Comparison of ENCODE assay signal across 30 cellular contexts in genomic region chr12:127528576-127528975, GRCh38.
"Had no signal": no experiment of that assay in that cellular context is flagged by ENCODE, and none has a peak within 500 bp of the region (broad histone marks: within the 10 kb centered on the region; RNA-seq: fewer than 3 reads in every experiment).

No MANE protein-coding gene starts in this region.

- H3K4me2 ChIP-seq: neural progenitor cell, smooth muscle cell had no signal

- H3K4me1 Mint-ChIP-seq: immature natural killer cell; mesothelial cell of epicardium; naive B cell; natural killer cell; nephron progenitor cell; neural progenitor cell; stimulated activated memory B cell treated with anti-CD40 and anti-IgM and Interleukin-4, amounts not matched to agents 10 μg/mL and 1 μg/mL and 100 μg/mL, for 72 hours; stimulated activated naive CD8-positive, alpha-beta T cell treated with anti-CD3 and anti-CD28 coated beads, Interleukin-15, amount 100 ng/mL, for 72 hours had no signal

- H3K4me1 ChIP-seq: left lung, lower lobe of right lung, neural progenitor cell, right atrium auricular region, right lobe of liver, tibial nerve, upper lobe of left lung had no signal

- H3K36me3 Mint-ChIP-seq: immature natural killer cell; mesothelial cell of epicardium; naive B cell; natural killer cell; neural progenitor cell; stimulated activated memory B cell treated with anti-CD40 and anti-IgM and Interleukin-4, amounts not matched to agents 10 μg/mL and 1 μg/mL and 100 μg/mL, for 72 hours had no signal

- H3K9me3 Mint-ChIP-seq: mesothelial cell of epicardium; nephron progenitor cell; neural progenitor cell; stimulated activated naive CD8-positive, alpha-beta T cell treated with anti-CD3 and anti-CD28 coated beads, Interleukin-15, amount 100 ng/mL, for 72 hours had no signal

- H3K36me3 ChIP-seq: left lung, lower lobe of right lung, neural progenitor cell, neutrophil, ovary, right atrium auricular region, right lobe of liver, tibial nerve, upper lobe of left lung had no signal

- H2AFZ ChIP-seq: neural progenitor cell had no signal

- H3K27ac Mint-ChIP-seq: immature natural killer cell; mesothelial cell of epicardium; naive B cell; natural killer cell; nephron progenitor cell; neural progenitor cell; progenitor cell of endocrine pancreas; stimulated activated memory B cell treated with anti-CD40 and anti-IgM and Interleukin-4, amounts not matched to agents 10 μg/mL and 1 μg/mL and 100 μg/mL, for 72 hours had no signal

- H3K4me3 Mint-ChIP-seq: immature natural killer cell; mesothelial cell of epicardium; naive B cell; natural killer cell; nephron progenitor cell; neural progenitor cell; stimulated activated memory B cell treated with anti-CD40 and anti-IgM and Interleukin-4, amounts not matched to agents 10 μg/mL and 1 μg/mL and 100 μg/mL, for 72 hours; stimulated activated naive CD8-positive, alpha-beta T cell treated with anti-CD3 and anti-CD28 coated beads, Interleukin-15, amount 100 ng/mL, for 72 hours had no signal

- DNase-seq: hypothalamus; immature natural killer cell; kidney; left colon; left lung; lower lobe of right lung; mammary epithelial cell; mesenchymal stem cell; naive B cell; natural killer cell; nephron progenitor cell; occipital lobe; ovary; right lobe of liver; stimulated activated CD4-positive, alpha-beta T cell treated with anti-CD3 and anti-CD28 coated beads, Interleukin-1b, Interleukin-23, amount 100 ng/mL, for 48 hours; stimulated activated CD4-positive, alpha-beta T cell treated with anti-CD3 and anti-CD28 coated beads, Interleukin-2, amount 100 ng/mL, for 48 hours; stimulated activated CD4-positive, alpha-beta T cell treated with anti-CD3 and anti-CD28 coated beads, Interleukin-4, amount 100 ng/mL, for 4 hours; stimulated activated CD8-positive, alpha-beta memory T cell treated with anti-CD3 and anti-CD28 coated beads, Interleukin-4, amount 100 ng/mL, for 48 hours; stimulated activated naive CD4-positive, alpha-beta T cell treated with Interleukin-2 at 50 U/mL for 16 hours; stimulated activated naive CD8-positive, alpha-beta T cell treated with anti-CD3 and anti-CD28 coated beads, Interleukin-15, amount 100 ng/mL, for 72 hours; substantia nigra; upper lobe of left lung had no signal

- H3K27me3 ChIP-seq: left lung, neural progenitor cell, neutrophil, ovary, right atrium auricular region, tibial nerve, upper lobe of left lung had no signal

- H3K9me3 ChIP-seq: left lung, lower lobe of right lung, neutrophil, ovary, right atrium auricular region, right lobe of liver, tibial nerve, upper lobe of left lung had no signal

- H3K9ac ChIP-seq: neural progenitor cell had no signal

- H3K27ac ChIP-seq: left lung, lower lobe of right lung, neural progenitor cell, neutrophil, ovary, right atrium auricular region, right lobe of liver, tibial nerve, upper lobe of left lung had no signal

- ATAC-seq: left colon; left lung; lower lobe of right lung; natural killer cell; right lobe of liver; stimulated activated memory B cell treated with anti-CD40 and anti-IgM and Interleukin-4, amounts not matched to agents 10 μg/mL and 1 μg/mL and 100 μg/mL, for 72 hours; stimulated activated naive CD8-positive, alpha-beta T cell treated with anti-CD3 and anti-CD28 coated beads, Interleukin-15, amount 100 ng/mL, for 72 hours had no signal

- H3K27me3 Mint-ChIP-seq: naive B cell; progenitor cell of endocrine pancreas; stimulated activated memory B cell treated with anti-CD40 and anti-IgM and Interleukin-4, amounts not matched to agents 10 μg/mL and 1 μg/mL and 100 μg/mL, for 72 hours had no signal

- H3K4me3 ChIP-seq: left lung, lower lobe of right lung, neural progenitor cell, ovary, right atrium auricular region, right lobe of liver, smooth muscle cell, tibial nerve, upper lobe of left lung had no signal
